Comparison of ENCODE assay signal across 9 cellular contexts in the genomic region with DNA sequence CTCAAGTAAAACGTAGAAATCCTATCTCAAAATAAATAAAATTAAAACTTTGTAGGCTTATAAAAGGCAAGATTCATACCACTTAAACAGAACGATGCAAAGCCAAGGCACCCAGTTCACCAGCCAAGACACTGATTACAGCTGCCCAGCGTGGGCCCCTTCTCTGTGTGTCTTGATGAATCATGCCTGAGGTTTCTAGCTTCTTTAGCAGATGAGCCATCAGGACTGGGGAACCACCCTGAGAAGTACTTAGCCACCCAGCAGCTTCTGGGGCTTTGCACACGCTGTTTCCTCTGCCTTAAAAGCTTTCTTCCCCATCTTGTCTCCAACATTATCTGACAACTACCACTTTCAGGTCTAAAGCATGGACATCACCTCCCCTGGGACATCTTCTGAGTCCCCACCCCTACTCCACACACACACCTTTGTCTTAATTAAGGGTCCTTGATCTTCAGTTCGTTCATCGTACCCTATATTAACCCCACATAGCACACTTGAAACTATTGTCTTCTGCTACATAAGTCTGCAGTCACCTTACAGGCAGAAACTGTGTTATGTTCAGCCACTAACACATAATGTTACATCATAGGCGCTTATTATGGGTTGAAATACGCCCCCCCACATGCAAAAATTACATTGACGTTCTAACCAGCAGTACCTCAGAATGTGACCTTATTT. TPM values are rescaled to one million over a fixed set of nuclear protein-coding genes. Genes with fewer than 3 reads are reported as not detected.
DNase-seq lines count a peak whose midpoint lies in the region; ATAC-seq and TF ChIP-seq lines count a peak whose summit lies in the region.
"Had no signal": no experiment of that assay in that cellular context is flagged by ENCODE, and none has a peak within 500 bp of the region (broad histone marks: within the 10 kb centered on the region; RNA-seq: fewer than 3 reads in every experiment).

No MANE protein-coding gene starts in this region.

- ATAC-seq in HG02870 (IDR thresholded peaks at IDR 0.05; ENCODE audit: unreplicated experiment) = peak; percentile 87

- H3K9me3 ChIP-seq in SJSA1 (replicated peaks) = no peaks in the 10 kb centered on the region

- peak; percentile 64 for DNase-seq in GM12865 (ENCODE audit: low read depth)
- DNase-seq in SJSA1 (ENCODE audit: low read depth in 1 of 2, low spot score in 2 of 2) = peak; percentile 74 to 84
- DNase-seq in brain microvascular endothelial cell = peak; percentile 92
- DNase-seq in stimulated activated CD4-positive, alpha-beta T cell treated with anti-CD3 and anti-CD28 coated beads, Interleukin-12 subunit alpha, Interleukin-12 subunit beta, amount 100 ng/mL, for 48 hours (ENCODE audit: low read depth in 2 of 3, low spot score in 1 of 3) = peak; percentile 53 to 63 (median 62)
- no peak for DNase-seq in COR-L47 (lab: John Stamatoyannopoulos, UW)
- no peak for DNase-seq in foreskin melanocyte
- no peak for DNase-seq in T-helper 9 cell

- H3K27ac ChIP-seq in SJSA1 (peak overlapping the region; percentile 84), brain microvascular endothelial cell (peak overlapping the region; percentile 71)

- TF ChIP-seq CTCF in GM12865 (IDR thresholded peaks at IDR 0.05; ENCODE audit: insufficient read depth, low read depth, low read length, missing control alignments) (no peak), brain microvascular endothelial cell (IDR thresholded peaks at IDR 0.05; ENCODE audit: low read depth, low read length, missing control alignments) (no peak)

- H3K27me3 ChIP-seq in SJSA1 (replicated peaks) (no peaks in the 10 kb centered on the region), brain microvascular endothelial cell (replicated peaks) (no peaks in the 10 kb centered on the region)

- no peak overlapping the region for H3K4me3 ChIP-seq in GM12865 (ENCODE audit: low read depth, low read length)
- no peak overlapping the region for H3K4me3 ChIP-seq in SJSA1
- no peak overlapping the region for H3K4me3 ChIP-seq in brain microvascular endothelial cell (ENCODE audit: low read depth, low read length)

- peaks cover 54% of the 10 kb centered on the region for H3K4me1 ChIP-seq in SJSA1 (replicated peaks)

- H3K36me3 ChIP-seq in SJSA1 = no peaks in the 10 kb centered on the region
- H3K36me3 ChIP-seq in brain microvascular endothelial cell (replicated peaks) = no peaks in the 10 kb centered on the region

- in situ Hi-C loops in brain microvascular endothelial cell (cut with HindIII; ENCODE audit: low pct_ligation_motif_present, low sequenced_read_pairs) = no loop called here

RNA-seq across cellular contexts. Expression of a gene that starts 8.7 kb away (rescaled TPM):
- 94.6 and 104 TPM in 2 replicates for total RNA-seq in SJSA1 (2014; rRNA removed; shearing (Covaris generic))

RNA-seq across cellular contexts. Expression of a gene that starts 17.2 kb away (rescaled TPM):
- total RNA-seq in SJSA1 (2014; rRNA removed; shearing (Covaris generic)) = not detected in 2 replicates
- total RNA-seq: liver had no signal

RNA-seq across cellular contexts. Expression of a gene that starts 19.6 kb away (rescaled TPM):
- total RNA-seq in SJSA1 (2014; rRNA removed; shearing (Covaris generic)) = 2.4 TPM in 1 of 2 replicates, not detected in the other
- total RNA-seq: liver had no signal

Comparison
In these comparisons a context has a peak if more than half of its experiments do, and no peak if none do; other contexts are left out.
1. DNase-seq: peak in GM12865 (single experiment), SJSA1 (2 of 2), brain microvascular endothelial cell (single experiment) and stimulated activated CD4-positive, alpha-beta T cell treated with anti-CD3 and anti-CD28 coated beads, Interleukin-12 subunit alpha, Interleukin-12 subunit beta, amount 100 ng/mL, for 48 hours (3 of 3); none in COR-L47 (single experiment), foreskin melanocyte (single experiment) and T-helper 9 cell (single experiment).